Comparison of ENCODE assay signal across 29 cellular contexts in the genomic region with DNA sequence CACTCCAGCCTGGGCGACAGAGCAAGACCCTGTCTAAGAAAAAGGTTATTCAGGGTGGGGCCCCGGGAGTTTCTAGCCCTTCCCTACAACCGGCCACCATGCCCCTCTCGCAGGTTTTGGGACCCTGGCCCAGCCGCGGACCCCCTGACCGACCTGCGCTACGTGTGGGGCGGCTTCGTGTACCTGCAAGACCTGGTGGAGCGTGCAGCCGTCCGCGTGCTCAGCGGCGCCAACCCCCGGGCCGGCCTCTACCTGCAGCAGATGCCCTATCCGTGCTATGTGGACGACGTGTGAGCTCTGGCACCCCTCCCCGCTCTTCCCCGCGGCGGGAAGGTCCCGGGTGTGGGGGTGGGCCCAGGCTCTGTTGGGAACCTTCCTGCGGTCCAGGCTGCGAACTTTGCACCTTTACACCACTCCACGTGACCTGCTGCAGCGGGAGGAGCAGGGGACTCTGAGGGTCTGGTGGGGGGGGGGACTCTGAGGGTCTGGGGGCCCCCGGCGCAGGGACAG. TPM values are rescaled to one million over a fixed set of nuclear protein-coding genes. Genes with fewer than 3 reads are reported as not detected.
"Had no signal": no experiment of that assay in that cellular context is flagged by ENCODE, and none has a peak within 500 bp of the region (broad histone marks: within the 10 kb centered on the region; RNA-seq: fewer than 3 reads in every experiment).

No MANE protein-coding gene starts in this region.

- H3K4me3 Mint-ChIP-seq: nephron progenitor cell; stimulated activated naive B cell treated with anti-CD40 and anti-IgM and Interleukin-4, amounts not matched to agents 10 μg/mL and 1 μg/mL and 100 μg/mL, for 72 hours; stimulated activated naive CD8-positive, alpha-beta T cell treated with anti-CD3 and anti-CD28 coated beads, Interleukin-15, amount 100 ng/mL, for 72 hours had no signal

- ATAC-seq: heart left ventricle; left ventricle myocardium superior; naive thymus-derived CD4-positive, alpha-beta T cell; stimulated activated naive B cell treated with anti-CD40 and anti-IgM and Interleukin-4, amounts not matched to agents 10 μg/mL and 1 μg/mL and 100 μg/mL, for 72 hours; stimulated activated naive CD8-positive, alpha-beta T cell treated with anti-CD3 and anti-CD28 coated beads, Interleukin-15, amount 100 ng/mL, for 72 hours; upper lobe of right lung had no signal

- H3K9me3 Mint-ChIP-seq: naive thymus-derived CD4-positive, alpha-beta T cell; nephron progenitor cell; stimulated activated naive B cell treated with anti-CD40 and anti-IgM and Interleukin-4, amounts not matched to agents 10 μg/mL and 1 μg/mL and 100 μg/mL, for 72 hours; stimulated activated naive CD8-positive, alpha-beta T cell treated with anti-CD3 and anti-CD28 coated beads, Interleukin-15, amount 100 ng/mL, for 72 hours had no signal

- H3K27me3 ChIP-seq: colonic mucosa, heart left ventricle, testis, upper lobe of right lung, vagina had no signal

- H3K27me3 Mint-ChIP-seq: naive thymus-derived CD4-positive, alpha-beta T cell; stimulated activated naive B cell treated with anti-CD40 and anti-IgM and Interleukin-4, amounts not matched to agents 10 μg/mL and 1 μg/mL and 100 μg/mL, for 72 hours; stimulated activated naive CD8-positive, alpha-beta T cell treated with anti-CD3 and anti-CD28 coated beads, Interleukin-15, amount 100 ng/mL, for 72 hours had no signal

- DNase-seq: colonic mucosa; dermis blood vessel endothelial cell; effector CD4-positive, alpha-beta T cell; foreskin melanocyte; heart left ventricle; hippocampal formation; left ventricle myocardium superior; mesendoderm; naive thymus-derived CD4-positive, alpha-beta T cell; nephron progenitor cell; posterior cingulate gyrus; sigmoid colon; stimulated activated CD4-positive, alpha-beta T cell treated with anti-CD3 and anti-CD28 coated beads, Interleukin-2, amount 100 ng/mL, for 24 hours; stimulated activated CD4-positive, alpha-beta T cell treated with anti-CD3 and anti-CD28 coated beads, Interleukin-4, amount 100 ng/mL, for 4 hours; stimulated activated naive B cell treated with anti-CD40 and anti-IgM and Interleukin-4, amounts not matched to agents 10 μg/mL and 1 μg/mL and 100 μg/mL, for 72 hours; stimulated activated naive CD8-positive, alpha-beta T cell treated with anti-CD3 and anti-CD28 coated beads, Interleukin-15, amount 100 ng/mL, for 72 hours; testis; upper lobe of right lung had no signal

- H3K9me3 ChIP-seq: colonic mucosa, heart left ventricle, sigmoid colon, testis, tibial nerve, upper lobe of right lung, vagina had no signal

- H3K27ac Mint-ChIP-seq: nephron progenitor cell; stimulated activated naive B cell treated with anti-CD40 and anti-IgM and Interleukin-4, amounts not matched to agents 10 μg/mL and 1 μg/mL and 100 μg/mL, for 72 hours; stimulated activated naive CD8-positive, alpha-beta T cell treated with anti-CD3 and anti-CD28 coated beads, Interleukin-15, amount 100 ng/mL, for 72 hours had no signal

- H3K27ac ChIP-seq: colonic mucosa, heart left ventricle, sigmoid colon, skin epidermis, testis, tibial nerve, upper lobe of right lung, vagina had no signal

- H3K36me3 ChIP-seq: colonic mucosa, sigmoid colon, tibial nerve, upper lobe of right lung, vagina had no signal

- FAIRE-seq: islet of Langerhans had no signal

- H3K4me3 ChIP-seq: colonic mucosa, heart left ventricle, sigmoid colon, skin epidermis, testis, tibial nerve, upper lobe of right lung, vagina had no signal

RNA-seq across cellular contexts. Expression of a gene that starts 24.9 kb away (rescaled TPM):
- total RNA-seq: colonic mucosa; dermis blood vessel endothelial cell; glomerular endothelial cell; heart left ventricle; left ventricle myocardium superior; lung microvascular endothelial cell; mononuclear cell; naive thymus-derived CD4-positive, alpha-beta T cell; osteocyte; pulmonary artery endothelial cell; sigmoid colon; subcutaneous adipose tissue; testis; tibial nerve; upper lobe of right lung; vagina had no signal
- polyA plus RNA-seq: esophagus; heart left ventricle; naive thymus-derived CD4-positive, alpha-beta T cell; sigmoid colon had no signal
